ENCODE assay signal across 16 cellular contexts in genomic region chr3:185760550-185760949, GRCh38.
A peak's percentile ranks its signal among the peaks of the same experiment; 100 is the strongest.
DNase-seq lines count a peak whose midpoint lies in the region; ATAC-seq and TF ChIP-seq lines count a peak whose summit lies in the region.
"Had no signal": no experiment of that assay in that cellular context is flagged by ENCODE, and none has a peak within 500 bp of the region (broad histone marks: within the 10 kb centered on the region; RNA-seq: fewer than 3 reads in every experiment).

No MANE protein-coding gene starts in this region.

- no peaks in the 10 kb centered on the region for H3K36me3 ChIP-seq in rectal smooth muscle tissue (ENCODE audit: control insufficient read depth, insufficient read depth, low read length)

- POLR2A ChIA-PET in WTC11 (lab: Charles Lee), result interaction anchor here (0.8 kb wide), 1 partner anchor 29 kb away, joined by 3 read pairs; no protein-coding TSS in a partner anchor

- no peaks in the 10 kb centered on the region for H3K4me1 ChIP-seq in rectal smooth muscle tissue (ENCODE audit: control insufficient read depth, insufficient read depth, low read length)

- no peak overlapping the region for H3K27ac ChIP-seq in rectal smooth muscle tissue (ENCODE audit: low read depth, low read length)
- H3K27ac ChIP-seq: BLaER1 treated with 17β-estradiol and CSF1 and Interleukin-3, amounts not matched to agents 10 nM and 100 nM had no signal

- H3K27me3 Mint-ChIP-seq in WTC11 (ENCODE audit: low read depth), result no peaks in the 10 kb centered on the region

- no peak overlapping the region for H3K9ac ChIP-seq in rectal smooth muscle tissue (ENCODE audit: low read length)
- H3K9ac ChIP-seq: BLaER1 treated with 17β-estradiol and CSF1 and Interleukin-3, amounts not matched to agents 10 nM and 100 nM had no signal

- H3K36me3 Mint-ChIP-seq in WTC11, result peaks cover 23% of the 10 kb centered on the region
- H3K36me3 Mint-ChIP-seq: stimulated activated naive B cell treated with anti-CD40 and anti-IgM and Interleukin-4, amounts not matched to agents 10 μg/mL and 1 μg/mL and 100 μg/mL, for 72 hours had no signal

- TF ChIP-seq CTCF in WTC11 (IDR thresholded peaks at IDR 0.05) (no peak), foreskin fibroblast (IDR thresholded peaks at IDR 0.05; ENCODE audit: low read depth, low read length) (no peak)

- H3K4me3 ChIP-seq in foreskin fibroblast (ENCODE audit: low read depth in 1 of 2, low read length in 2 of 2) (peak overlapping the region; percentile 27 to 40), rectal smooth muscle tissue (ENCODE audit: low read length) (peak overlapping the region; percentile 29)
- H3K4me3 ChIP-seq: BLaER1 treated with 17β-estradiol and CSF1 and Interleukin-3, amounts not matched to agents 10 nM and 100 nM had no signal

- H3K9me3 Mint-ChIP-seq in WTC11, result peaks cover 15% of the 10 kb centered on the region

- no peak overlapping the region for H3K4me3 Mint-ChIP-seq in WTC11
- H3K4me3 Mint-ChIP-seq: activated CD4-positive, alpha-beta T cell treated with anti-CD3 and anti-CD28 coated beads for 36 hours; stimulated activated naive B cell treated with anti-CD40 and anti-IgM and Interleukin-4, amounts not matched to agents 10 μg/mL and 1 μg/mL and 100 μg/mL, for 72 hours had no signal

- peaks cover 90% of the 10 kb centered on the region for H3K4me1 Mint-ChIP-seq in WTC11
- H3K4me1 Mint-ChIP-seq: activated CD4-positive, alpha-beta T cell treated with anti-CD3 and anti-CD28 coated beads for 36 hours had no signal

- H3K27ac Mint-ChIP-seq in WTC11, result 0 out of 2 replicates have a peak overlapping the region, but pooled peaks have one; percentile 34
- H3K27ac Mint-ChIP-seq: activated CD4-positive, alpha-beta T cell treated with anti-CD3 and anti-CD28 coated beads for 36 hours; stimulated activated naive B cell treated with anti-CD40 and anti-IgM and Interleukin-4, amounts not matched to agents 10 μg/mL and 1 μg/mL and 100 μg/mL, for 72 hours had no signal

- ATAC-seq in WTC11, result no peak
- no peak for ATAC-seq in HG02938 (IDR thresholded peaks at IDR 0.05; ENCODE audit: unreplicated experiment)
- ATAC-seq in HG03280 (IDR thresholded peaks at IDR 0.05; ENCODE audit: unreplicated experiment), result no peak
- ATAC-seq: activated CD4-positive, alpha-beta T cell treated with anti-CD3 and anti-CD28 coated beads for 36 hours; stimulated activated naive B cell treated with anti-CD40 and anti-IgM and Interleukin-4, amounts not matched to agents 10 μg/mL and 1 μg/mL and 100 μg/mL, for 72 hours had no signal

- CTCF ChIA-PET in WTC11 (lab: Charles Lee), result interaction anchor here (0.6 to 3.9 kb wide), 3 partner anchors 14 to 221 kb away, joined by 3 to 11 read pairs (median 3); no protein-coding TSS in a partner anchor

- DNase-seq in GM03348 (ENCODE audit: low spot score) (peak; percentile 31), WTC11 (ENCODE audit: low spot score) (no peak), foreskin fibroblast (peak in 1 of 2 donors; percentile 45), KG1 (lab: John Stamatoyannopoulos, UW) (no peak), SK-N-DZ (ENCODE audit: low spot score) (no peak)
- DNase-seq: activated CD4-positive, alpha-beta T cell treated with anti-CD3 and anti-CD28 coated beads for 36 hours; NCI-H2081 treated with DMSO at 0.1 percent for 48 hours; NK-92 treated with Interleukin-12 subunit alpha and Interleukin-12 subunit beta, amount 100 ng/mL, for 24 hours; posterior cingulate gyrus; stimulated activated CD4-positive, alpha-beta T cell treated with anti-CD3 and anti-CD28 coated beads, Interleukin-4, amount 100 ng/mL, for 4 hours; stimulated activated naive B cell treated with anti-CD40 and anti-IgM and Interleukin-4, amounts not matched to agents 10 μg/mL and 1 μg/mL and 100 μg/mL, for 72 hours; SW 1271 had no signal

- no peaks in the 10 kb centered on the region for H3K27me3 ChIP-seq in rectal smooth muscle tissue (ENCODE audit: control insufficient read depth, insufficient read depth, low read length)
- H3K27me3 ChIP-seq: BLaER1 treated with 17β-estradiol and CSF1 and Interleukin-3, amounts not matched to agents 10 nM and 100 nM had no signal

TF ChIP-seq in WTC11, 78 proteins besides CTCF, POLR2A, EP300 and RAD21:
- TF ChIP-seq GRHL2 (CRISPR knock-in tag; IDR thresholded peaks at IDR 0.05; ENCODE audit: insufficient replicate concordance, severe bottlenecking) (no peak), ZBTB43 (CRISPR knock-in tag; IDR thresholded peaks at IDR 0.05) (no peak)
TF ChIP-seq in WTC11: peak in this region for 0.
